25 cellular contexts compared by ENCODE assay signal in genomic region chr14:22753586-22753985, GRCh38. TPM values are rescaled to one million over a fixed set of nuclear protein-coding genes. Genes with fewer than 3 reads are reported as not detected.
DNase-seq lines count a peak whose midpoint lies in the region; ATAC-seq and TF ChIP-seq lines count a peak whose summit lies in the region.
"Had no signal": no experiment of that assay in that cellular context is flagged by ENCODE, and none has a peak within 500 bp of the region (broad histone marks: within the 10 kb centered on the region; RNA-seq: fewer than 3 reads in every experiment).

No MANE protein-coding gene starts in this region.

- H3K36me3 ChIP-seq in SK-N-SH (replicated peaks in 1 of 2; ENCODE audit: control insufficient read depth in 1 of 2, insufficient read depth in 2 of 2, low read length in 1 of 2) (no peaks in the 10 kb centered on the region), OCI-LY1 (ENCODE audit: insufficient read depth, low read length) (no peaks in the 10 kb centered on the region), left lung (no peaks in the 10 kb centered on the region)
- H3K36me3 ChIP-seq: thyroid gland had no signal

- no peak for ATAC-seq in SK-N-SH treated with all-trans-retinoic acid at 6 μM for 48 hours
- ATAC-seq in left lung: peak; percentile 33
- ATAC-seq in stimulated activated naive B cell treated with anti-CD40 and anti-IgM and Interleukin-4, amounts not matched to agents 10 μg/mL and 1 μg/mL and 100 μg/mL, for 72 hours (replicated peaks): no peak
- ATAC-seq in GM18868 (IDR thresholded peaks at IDR 0.05; ENCODE audit: unreplicated experiment): no peak
- ATAC-seq: WTC11 had no signal

- no peak for DNase-seq in SK-N-SH
- DNase-seq in left lung: no peak
- DNase-seq in NCI-H69 (lab: John Stamatoyannopoulos, UW): no peak
- no peak for DNase-seq in stimulated activated naive B cell treated with anti-CD40 and anti-IgM and Interleukin-4, amounts not matched to agents 10 μg/mL and 1 μg/mL and 100 μg/mL, for 72 hours
- no peak for DNase-seq in globus pallidus (ENCODE audit: low spot score)
- DNase-seq: activated CD4-positive, alpha-beta T cell treated with anti-CD3 and anti-CD28 coated beads, Interleukin-2, amount 50 U/mL, for 48 hours; activated CD8-positive, alpha-beta memory T cell treated with anti-CD3 and anti-CD28 coated beads, Interleukin-2, amount 50 U/mL, for 48 hours; activated naive CD8-positive, alpha-beta T cell treated with anti-CD3 and anti-CD28 coated beads for 36 hours; cerebellar nuclear complex; COR-L47; effector CD8-positive, alpha-beta T cell; EL; erythroblast; naive B cell; NCI-H1694 treated with DMSO at 0.1 percent for 48 hours; occipital lobe; retina; stimulated activated CD4-positive, alpha-beta T cell treated with anti-CD3 and anti-CD28 coated beads, Interleukin-4, amount 100 ng/mL, for 4 hours; T1000; thyroid gland had no signal

- 35% methylated on average over 6 of the region's 6 CpGs for WGBS in SK-N-SH (ENCODE audit: low lambda C conversion rate)

- H3K36me3 Mint-ChIP-seq in stimulated activated naive B cell treated with anti-CD40 and anti-IgM and Interleukin-4, amounts not matched to agents 10 μg/mL and 1 μg/mL and 100 μg/mL, for 72 hours: peaks cover 4 to 7% of the 10 kb centered on the region in 2 donors
- H3K36me3 Mint-ChIP-seq: naive B cell, WTC11 had no signal

- H3K4me1 Mint-ChIP-seq in stimulated activated naive B cell treated with anti-CD40 and anti-IgM and Interleukin-4, amounts not matched to agents 10 μg/mL and 1 μg/mL and 100 μg/mL, for 72 hours: peaks cover 7 to 14% of the 10 kb centered on the region in 2 donors

- H3K4me3 ChIP-seq in SK-N-SH (ENCODE audit: low read depth in 2 of 2, low read length in 1 of 2) (no peak overlapping the region), OCI-LY1 (ENCODE audit: low read depth, low read length, poor library complexity, severe bottlenecking) (no peak overlapping the region), left lung (no peak overlapping the region)
- H3K4me3 ChIP-seq: thyroid gland had no signal

- intact Hi-C loops in left lung (cut with DNase I): no loop called here

- no peak overlapping the region for H2AFZ ChIP-seq in SK-N-SH (ENCODE audit: low read depth)
- H2AFZ ChIP-seq in OCI-LY1 (ENCODE audit: low read length): no peak overlapping the region

- H3K27me3 ChIP-seq in SK-N-SH (ENCODE audit: insufficient read depth) (peaks cover 5% of the 10 kb centered on the region), OCI-LY1 (ENCODE audit: insufficient read depth, low read length) (no peaks in the 10 kb centered on the region), left lung (no peaks in the 10 kb centered on the region)
- H3K27me3 ChIP-seq: thyroid gland had no signal

- H3K9me2 ChIP-seq in SK-N-SH (no peaks in the 10 kb centered on the region), OCI-LY1 (ENCODE audit: low read depth, low read length) (no peaks in the 10 kb centered on the region)

- CTCF ChIA-PET in SK-N-SH (lab: Yijun Ruan, JAX): interaction anchor here (1.4 kb wide), 1 partner anchor 197 kb away, joined by 4 read pairs; no protein-coding TSS in a partner anchor

- TF ChIP-seq CTCF in SK-N-SH (IDR thresholded peaks at IDR 0.05) (no peak), OCI-LY1 (IDR thresholded peaks at IDR 0.05; ENCODE audit: low read length) (no peak), left lung (IDR thresholded peaks at IDR 0.05) (no peak)

- no peak for TF ChIP-seq EP300 in SK-N-SH (IDR thresholded peaks at IDR 0.05; ENCODE audit: borderline replicate concordance in 1 of 2, low read depth in 1 of 2, low read length in 1 of 2)

- no peaks in the 10 kb centered on the region for H3K27me3 Mint-ChIP-seq in stimulated activated naive B cell treated with anti-CD40 and anti-IgM and Interleukin-4, amounts not matched to agents 10 μg/mL and 1 μg/mL and 100 μg/mL, for 72 hours
- H3K27me3 Mint-ChIP-seq: naive B cell had no signal

- H3K27ac ChIP-seq in SK-N-SH (ENCODE audit: low read depth in 2 of 2, low read length in 1 of 2) (no peak overlapping the region), OCI-LY1 (ENCODE audit: low read depth, low read length, poor library complexity, severe bottlenecking) (no peak overlapping the region), left lung (no peak overlapping the region)
- H3K27ac ChIP-seq: thyroid gland had no signal

- POLR2A ChIA-PET in SK-N-SH (lab: Yijun Ruan, JAX): interaction anchor here (1.3 kb wide), 1 partner anchor 12 kb away, joined by 4 read pairs; the partner anchor contains the start of gene OXA1L

- H3K9ac ChIP-seq in SK-N-SH (no peak overlapping the region), OCI-LY1 (ENCODE audit: low read length) (no peak overlapping the region)

- H3K4me2 ChIP-seq in SK-N-SH (0 out of 2 replicates have a peak overlapping the region, but pooled peaks have one; percentile 11), OCI-LY1 (ENCODE audit: low read length) (peak overlapping the region; percentile 17; the same call in 1 of the 2 replicates)

- H3K4me1 ChIP-seq in SK-N-SH (ENCODE audit: control insufficient read depth in 1 of 2, insufficient read depth in 2 of 2, low read depth in 1 of 2, low read length in 1 of 2): no peaks in the 10 kb centered on the region
- peaks cover 27% of the 10 kb centered on the region for H3K4me1 ChIP-seq in OCI-LY1 (ENCODE audit: insufficient read depth, low read length, severe bottlenecking)
- peaks cover 0 to under 1% of the 10 kb centered on the region in 2 donors for H3K4me1 ChIP-seq in left lung
- H3K4me1 ChIP-seq: thyroid gland had no signal

- H4K20me1 ChIP-seq in SK-N-SH (ENCODE audit: insufficient read depth) (no peaks in the 10 kb centered on the region), OCI-LY1 (ENCODE audit: insufficient read depth, low read length) (no peaks in the 10 kb centered on the region)

- no peak for TF ChIP-seq RAD21 in SK-N-SH (IDR thresholded peaks at IDR 0.05; ENCODE audit: low read length)

- no peak overlapping the region for H3K4me3 Mint-ChIP-seq in stimulated activated naive B cell treated with anti-CD40 and anti-IgM and Interleukin-4, amounts not matched to agents 10 μg/mL and 1 μg/mL and 100 μg/mL, for 72 hours
- H3K4me3 Mint-ChIP-seq: activated naive CD8-positive, alpha-beta T cell treated with anti-CD3 and anti-CD28 coated beads for 36 hours; naive B cell; stimulated activated naive CD8-positive, alpha-beta T cell treated with anti-CD3 and anti-CD28 coated beads, Interleukin-15, Interleukin-2, amounts not matched to agents 100 ng/mL and 50 ng/mL, for 24 hours; WTC11 had no signal

- H3K9me3 ChIP-seq in SK-N-SH (no peaks in the 10 kb centered on the region), OCI-LY1 (ENCODE audit: low read length) (no peaks in the 10 kb centered on the region), left lung (no peaks in the 10 kb centered on the region)
- H3K9me3 ChIP-seq: thyroid gland had no signal

- H3K27ac Mint-ChIP-seq in stimulated activated naive B cell treated with anti-CD40 and anti-IgM and Interleukin-4, amounts not matched to agents 10 μg/mL and 1 μg/mL and 100 μg/mL, for 72 hours: no peak overlapping the region
- H3K27ac Mint-ChIP-seq: activated naive CD8-positive, alpha-beta T cell treated with anti-CD3 and anti-CD28 coated beads for 36 hours; stimulated activated naive CD8-positive, alpha-beta T cell treated with anti-CD3 and anti-CD28 coated beads, Interleukin-15, Interleukin-2, amounts not matched to agents 100 ng/mL and 50 ng/mL, for 24 hours; WTC11 had no signal

- H3K9me3 Mint-ChIP-seq in stimulated activated naive B cell treated with anti-CD40 and anti-IgM and Interleukin-4, amounts not matched to agents 10 μg/mL and 1 μg/mL and 100 μg/mL, for 72 hours: no peaks in the 10 kb centered on the region
- H3K9me3 Mint-ChIP-seq: activated naive CD8-positive, alpha-beta T cell treated with anti-CD3 and anti-CD28 coated beads for 36 hours; naive B cell; stimulated activated naive CD8-positive, alpha-beta T cell treated with anti-CD3 and anti-CD28 coated beads, Interleukin-15, Interleukin-2, amounts not matched to agents 100 ng/mL and 50 ng/mL, for 24 hours had no signal

- H3F3A ChIP-seq in SK-N-SH (replicated peaks; ENCODE audit: insufficient read depth): no peaks in the 10 kb centered on the region
- no peaks in the 10 kb centered on the region for H3F3A ChIP-seq in OCI-LY1 (ENCODE audit: insufficient read depth, low read length)

- H3K79me2 ChIP-seq in SK-N-SH (ENCODE audit: insufficient read depth) (no peaks in the 10 kb centered on the region), OCI-LY1 (ENCODE audit: insufficient read depth, low read length) (no peaks in the 10 kb centered on the region)

TF ChIP-seq in SK-N-SH, 30 proteins besides CTCF, POLR2A, EP300 and RAD21:
- TF ChIP-seq FOXJ3 (CRISPR knock-in tag; IDR thresholded peaks at IDR 0.05) (no peak), FOXM1 (IDR thresholded peaks at IDR 0.05; ENCODE audit: low read depth) (no peak), GATA2 (CRISPR knock-in tag; IDR thresholded peaks at IDR 0.05) (no peak), RCOR1 (IDR thresholded peaks at IDR 0.05; ENCODE audit: low read length) (no peak), ELF1 (IDR thresholded peaks at IDR 0.05) (no peak), RFX5 (IDR thresholded peaks at IDR 0.05; ENCODE audit: low read length) (no peak), NRF1 (IDR thresholded peaks at IDR 0.05; ENCODE audit: low read depth, low read length) (no peak), JUND (IDR thresholded peaks at IDR 0.05) (no peak), EZH2phosphoT487 (IDR thresholded peaks at IDR 0.05; ENCODE audit: borderline replicate concordance, low read depth) (no peak)

TF ChIP-seq in SK-N-SH treated with all-trans-retinoic acid at 6 μM for 48 hours, 23 proteins besides CTCF, POLR2A, EP300 and RAD21 (continues in another document):
- no peak for TF ChIP-seq ZFP3 (CRISPR knock-in tag; IDR thresholded peaks at IDR 0.05)

RNA-seq across cellular contexts. Expression of gene OXA1L, which starts 12.9 kb away (rescaled TPM):
- 119 and 133 TPM in 2 replicates for polyA plus RNA-seq in SK-N-SH (2012; rRNA removed)
- 82.3 and 93.3 TPM in 2 replicates for polyA plus RNA-seq in SK-N-SH (2012; cell fraction: cytosol; rRNA removed)
- polyA plus RNA-seq in SK-N-SH (2012; cell fraction: nucleus; rRNA removed): 155 and 283 TPM in 2 replicates
- 10 to 100 TPM; 92.5 to 95.6 TPM for total RNA-seq in left lung
